21 cellular contexts compared by ENCODE assay signal in the genomic region with DNA sequence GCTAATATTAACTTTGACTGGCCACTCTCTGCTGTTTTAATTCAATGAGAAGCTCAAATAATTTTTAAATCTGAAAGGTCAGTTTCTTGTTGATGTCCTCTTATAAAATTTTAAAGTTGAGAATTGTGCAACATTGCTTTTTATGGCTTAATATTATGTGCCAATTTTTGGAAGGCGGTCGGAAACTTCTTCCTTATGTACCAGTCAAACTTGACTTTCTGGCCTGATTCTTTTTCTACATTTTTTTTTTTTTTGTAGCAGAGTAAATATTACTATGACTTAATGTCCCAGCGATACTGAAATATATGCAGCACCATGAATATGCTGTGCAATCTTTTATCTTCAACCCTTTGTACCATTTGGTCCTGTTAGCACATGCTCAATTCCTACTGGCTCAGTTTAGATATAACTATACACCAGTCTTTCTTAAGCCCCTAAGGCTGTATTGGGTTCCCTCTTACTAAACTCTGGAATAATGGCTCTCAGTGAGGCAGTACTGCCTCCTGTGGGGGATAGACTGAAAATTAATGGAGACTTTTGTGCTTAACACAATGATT.
A peak's percentile ranks its signal among the peaks of the same experiment; 100 is the strongest.
DNase-seq lines count a peak whose midpoint lies in the region; ATAC-seq, FAIRE-seq and TF ChIP-seq lines count a peak whose summit lies in the region.
"Had no signal": no experiment of that assay in that cellular context is flagged by ENCODE, and none has a peak within 500 bp of the region (broad histone marks: within the 10 kb centered on the region; RNA-seq: fewer than 3 reads in every experiment).

No MANE protein-coding gene starts in this region.

- H3K4me2 ChIP-seq in HepG2 (ENCODE audit: low read depth, low read length) = no peak overlapping the region
- H3K4me2 ChIP-seq in PC-3 (ENCODE audit: low read length) = peak overlapping the region; percentile 38

- no peak for TF ChIP-seq RAD21 in HepG2 (CRISPR knock-in tag; IDR thresholded peaks at IDR 0.05)

- H3K4me1 ChIP-seq in HepG2 (ENCODE audit: insufficient read depth, low read length) = no peaks in the 10 kb centered on the region
- no peaks in the 10 kb centered on the region for H3K4me1 ChIP-seq in right lobe of liver
- H3K4me1 ChIP-seq in PC-3 (ENCODE audit: insufficient read depth, low read length) = peaks cover 46% of the 10 kb centered on the region

- 0 out of 2 replicates have a peak, but pooled peaks have one; percentile 11 for TF ChIP-seq CTCF in HepG2 (CRISPR knock-in tag; IDR thresholded peaks at IDR 0.05)
- TF ChIP-seq CTCF in right lobe of liver (IDR thresholded peaks at IDR 0.05) = no peak
- peak; percentile 21; the same call in 1 of the 2 replicates for TF ChIP-seq CTCF in PC-3 (conservative IDR thresholded peaks at IDR 0.05; ENCODE audit: low read depth, low read length)
- no peak for TF ChIP-seq CTCF in epithelial cell of esophagus (IDR thresholded peaks at IDR 0.05; ENCODE audit: insufficient read depth, low read depth, low read length, missing control alignments)
- no peak for TF ChIP-seq CTCF in brain microvascular endothelial cell (IDR thresholded peaks at IDR 0.05; ENCODE audit: low read depth, low read length, missing control alignments)

- H4K20me1 ChIP-seq in HepG2 (ENCODE audit: insufficient read depth, low read length) (no peaks in the 10 kb centered on the region), PC-3 (ENCODE audit: low read length) (no peaks in the 10 kb centered on the region)

- ATAC-seq in HepG2 (no peak), right lobe of liver (no peak), PC-3 (no peak), sciatic nerve (peak; percentile 49)

- no peaks in the 10 kb centered on the region for H3F3A ChIP-seq in PC-3 (ENCODE audit: low read length, unreplicated experiment)

- no peak for TF ChIP-seq EP300 in HepG2 (IDR thresholded peaks at IDR 0.05; ENCODE audit: low read depth in 2 of 2, low read length in 2 of 2)
- no peak for TF ChIP-seq EP300 in HepG2 (CRISPR knock-in tag; IDR thresholded peaks at IDR 0.05; ENCODE audit: borderline replicate concordance)

- 58% methylated on average over 3 of the region's 3 CpGs for WGBS in HepG2 (ENCODE audit: low lambda C conversion rate)
- 69% methylated on average over 3 of the region's 3 CpGs for WGBS in right lobe of liver (ENCODE audit: insufficient coverage, low coverage, low lambda C conversion rate, missing lambda C conversion rate)

- CTCF ChIA-PET in HepG2 (lab: Yijun Ruan, JAX; ENCODE audit: low intra/inter-chr PET ratio, low total read pairs) (no interaction called here), PC-3 (lab: Charles Lee) (no interaction called here)

- H3K4me3 ChIP-seq in HepG2 (replicated peaks in 1 of 3; ENCODE audit: insufficient read depth in 1 of 3, low read depth in 2 of 3, low read length in 3 of 3) (no peak overlapping the region), right lobe of liver (no peak overlapping the region), PC-3 (ENCODE audit: low read length) (no peak overlapping the region), epithelial cell of esophagus (ENCODE audit: low read length) (no peak overlapping the region), brain microvascular endothelial cell (ENCODE audit: low read depth, low read length) (no peak overlapping the region)

- H3K36me3 ChIP-seq in HepG2 (replicated peaks in 1 of 2; ENCODE audit: control insufficient read depth in 1 of 2, insufficient read depth in 2 of 2, low read length in 2 of 2) = no peaks in the 10 kb centered on the region
- H3K36me3 ChIP-seq in right lobe of liver = no peaks in the 10 kb centered on the region
- H3K36me3 ChIP-seq in PC-3 (ENCODE audit: low read depth, low read length) = no peaks in the 10 kb centered on the region
- H3K36me3 ChIP-seq in brain microvascular endothelial cell (replicated peaks) = no peaks in the 10 kb centered on the region

- POLR2A ChIA-PET in HepG2 (lab: Yijun Ruan, JAX) (no interaction called here), PC-3 (lab: Charles Lee; ENCODE audit: unreplicated experiment) (no interaction called here)

- in situ Hi-C loops in HepG2 (cut with HindIII; ENCODE audit: extremely low pct_ligation_motif_present, low pct_unique_long_range_greater_than_20kb) = no loop called here
- in situ Hi-C loops in brain microvascular endothelial cell (cut with HindIII; ENCODE audit: low pct_ligation_motif_present, low sequenced_read_pairs) = no loop called here

- no peaks in the 10 kb centered on the region for H3K9me3 ChIP-seq in HepG2 (ENCODE audit: low read length)
- no peaks in the 10 kb centered on the region for H3K9me3 ChIP-seq in right lobe of liver
- H3K9me3 ChIP-seq in PC-3 (ENCODE audit: low read length) = no peaks in the 10 kb centered on the region

- no peaks in the 10 kb centered on the region for H3K27me3 ChIP-seq in HepG2 (ENCODE audit: control insufficient read depth in 1 of 2, insufficient read depth in 2 of 2, low read length in 2 of 2)
- no peaks in the 10 kb centered on the region for H3K27me3 ChIP-seq in right lobe of liver
- no peaks in the 10 kb centered on the region for H3K27me3 ChIP-seq in PC-3 (ENCODE audit: low read length)
- H3K27me3 ChIP-seq in brain microvascular endothelial cell (replicated peaks) = no peaks in the 10 kb centered on the region

- DNase-seq in HepG2 (ENCODE audit: low spot score) = no peak
- no peak for DNase-seq in right lobe of liver
- DNase-seq in PC-3 = peak; percentile 48
- DNase-seq in epithelial cell of esophagus (ENCODE audit: low read depth) = peak; percentile 42
- no peak for DNase-seq in sciatic nerve (ENCODE audit: low spot score)
- no peak for DNase-seq in inferior parietal cortex (ENCODE audit: extremely low spot score)
- DNase-seq in brain microvascular endothelial cell = no peak
- DNase-seq in stimulated activated CD4-positive, alpha-beta T cell treated with anti-CD3 and anti-CD28 coated beads, Interleukin-1b, Interleukin-23, amount 100 ng/mL, for 48 hours = no peak
- DNase-seq: CD4-positive, CD25-positive, alpha-beta regulatory T cell; COR-L47; DMS 273 treated with DMSO at 0.1 percent for 48 hours; DND-41; Karpas-422; MM.1S; NCI-H1105 treated with DMSO at 0.1 percent for 48 hours; NCI-H1694; NCI-H2081 treated with DMSO at 0.1 percent for 48 hours; SHP77 had no signal

- H3K79me2 ChIP-seq in HepG2 (ENCODE audit: insufficient read depth, low read length) (no peaks in the 10 kb centered on the region), PC-3 (ENCODE audit: low read length) (no peaks in the 10 kb centered on the region)

- intact Hi-C loops in HepG2 (cut with micrococcal nuclease; ENCODE audit: unreplicated experiment) (no loop called here), right lobe of liver (cut with DNase I) (no loop called here), PC-3 (cut with micrococcal nuclease) (no loop called here), sciatic nerve (cut with DNase I) (no loop called here)

- H3K9ac ChIP-seq in HepG2 (ENCODE audit: insufficient read depth, low read depth, low read length) (no peak overlapping the region), PC-3 (ENCODE audit: low read length) (no peak overlapping the region)

- TF ChIP-seq POLR2A in HepG2 (IDR thresholded peaks at IDR 0.05; ENCODE audit: insufficient read depth in 1 of 2, low read depth in 2 of 2, low read length in 2 of 2) = no peak
- no peak for TF ChIP-seq POLR2A in right lobe of liver (IDR thresholded peaks at IDR 0.05)

- BruUV-seq in HepG2 (replicated peaks; lab: Mats Ljungman, UMichigan) = no TSS peak
- BruUV-seq in PC-3 (replicated peaks; lab: Mats Ljungman, UMichigan) = no TSS peak

- H3K9me2 ChIP-seq in PC-3 (replicated peaks; ENCODE audit: low read length) = no peaks in the 10 kb centered on the region

- no peak for FAIRE-seq in HepG2 (lab: Jason Lieb, UNC)
- FAIRE-seq: G401.6, RCC 7860 had no signal

- H3K27ac ChIP-seq in HepG2 (ENCODE audit: extremely low read length, insufficient read depth, low read length) (no peak overlapping the region), right lobe of liver (no peak overlapping the region), PC-3 (ENCODE audit: low read length) (no peak overlapping the region), brain microvascular endothelial cell (no peak overlapping the region)
- H3K27ac ChIP-seq: 22Rv1 had no signal

- H2AFZ ChIP-seq in HepG2 (ENCODE audit: low read length) (no peak overlapping the region), PC-3 (ENCODE audit: low read length) (no peak overlapping the region)

TF ChIP-seq in HepG2, 621 proteins besides CTCF, POLR2A, EP300 and RAD21 (continues in another document):
- TF ChIP-seq STAG1 (CRISPR knock-in tag; IDR thresholded peaks at IDR 0.05) = peak; percentile 18; the same call in 1 of the 2 replicates

Comparison
In these comparisons a context has a peak if more than half of its experiments do, and no peak if none do; other contexts are left out.
1. CTCF ChIP-seq: peak in HepG2 (single experiment) and PC-3 (single experiment); none in right lobe of liver (0 of 4), epithelial cell of esophagus (single experiment) and brain microvascular endothelial cell (single experiment).
2. DNase-seq: peak in PC-3 (single experiment) and epithelial cell of esophagus (single experiment); none in HepG2 (single experiment), right lobe of liver (0 of 3), sciatic nerve (single experiment), inferior parietal cortex (single experiment), brain microvascular endothelial cell (single experiment) and stimulated activated CD4-positive, alpha-beta T cell treated with anti-CD3 and anti-CD28 coated beads, Interleukin-1b, Interleukin-23, amount 100 ng/mL, for 48 hours (single experiment).